23 cellular contexts compared by ENCODE assay signal in genomic region chr12:2187195-2187963, GRCh38.
"Had no signal": no experiment of that assay in that cellular context is flagged by ENCODE, and none has a peak within 500 bp of the region (broad histone marks: within the 10 kb centered on the region; RNA-seq: fewer than 3 reads in every experiment).

No MANE protein-coding gene starts in this region.

- H3K27ac ChIP-seq: body of pancreas, cardiac muscle cell, hepatocyte, thyroid gland, VCaP had no signal

- H3K4me1 ChIP-seq: body of pancreas had no signal

- H3K27ac Mint-ChIP-seq: activated CD4-positive, alpha-beta T cell treated with anti-CD3 and anti-CD28 coated beads, Interleukin-2, amount 10 ng/mL, durations not matched to agents 7 days and 5 days; activated CD8-positive, alpha-beta memory T cell treated with anti-CD3 and anti-CD28 coated beads, Interleukin-2, amount 10 ng/mL, durations not matched to agents 7 days and 5 days; activated CD8-positive, alpha-beta T cell treated with anti-CD3 and anti-CD28 coated beads for 36 hours; activated naive CD8-positive, alpha-beta T cell treated with anti-CD3 and anti-CD28 coated beads, Interleukin-2, amount 50 U/mL, for 24 hours; immature natural killer cell; naive B cell; progenitor cell of endocrine pancreas; stimulated activated naive CD8-positive, alpha-beta T cell treated with anti-CD3 and anti-CD28 coated beads, Interleukin-15, Interleukin-2, amounts not matched to agents 100 ng/mL and 50 ng/mL, for 24 hours had no signal

- H3K4me2 ChIP-seq: hepatocyte had no signal

- H3K36me3 ChIP-seq: cardiac muscle cell, thyroid gland had no signal

- H3K27me3 Mint-ChIP-seq: activated CD8-positive, alpha-beta T cell treated with anti-CD3 and anti-CD28 coated beads for 36 hours had no signal

- H2AFZ ChIP-seq: hepatocyte had no signal

- H3K4me1 Mint-ChIP-seq: activated CD8-positive, alpha-beta memory T cell treated with anti-CD3 and anti-CD28 coated beads, Interleukin-2, amount 10 ng/mL, durations not matched to agents 7 days and 5 days; immature natural killer cell had no signal

- H3K9me3 Mint-ChIP-seq: activated CD4-positive, alpha-beta T cell treated with anti-CD3 and anti-CD28 coated beads, Interleukin-2, amount 10 ng/mL, durations not matched to agents 7 days and 5 days; activated CD8-positive, alpha-beta T cell treated with anti-CD3 and anti-CD28 coated beads for 36 hours; activated naive CD8-positive, alpha-beta T cell treated with anti-CD3 and anti-CD28 coated beads, Interleukin-2, amount 50 U/mL, for 24 hours; immature natural killer cell; stimulated activated naive CD8-positive, alpha-beta T cell treated with anti-CD3 and anti-CD28 coated beads, Interleukin-15, Interleukin-2, amounts not matched to agents 100 ng/mL and 50 ng/mL, for 24 hours had no signal

- H3K79me2 ChIP-seq: hepatocyte had no signal

- H3K9me3 ChIP-seq: body of pancreas, thyroid gland had no signal

- DNase-seq: activated CD4-positive, alpha-beta T cell treated with anti-CD3 and anti-CD28 coated beads, Interleukin-2, amount 10 ng/mL, durations not matched to agents 7 days and 5 days; activated CD4-positive, CD25-positive, alpha-beta regulatory T cell treated with anti-CD3 and anti-CD28 coated beads, Interleukin-2, amount 50 U/mL, for 72 hours; activated CD8-positive, alpha-beta memory T cell treated with anti-CD3 and anti-CD28 coated beads, Interleukin-2, amount 10 ng/mL, durations not matched to agents 7 days and 5 days; activated CD8-positive, alpha-beta T cell treated with anti-CD3 and anti-CD28 coated beads for 36 hours; activated gamma-delta T cell; activated naive CD4-positive, alpha-beta T cell treated with anti-CD3 and anti-CD28 coated beads, Interleukin-2, amount 50 U/mL, for 16 hours; activated naive CD8-positive, alpha-beta T cell treated with anti-CD3 and anti-CD28 coated beads, Interleukin-2, amount 50 U/mL, for 24 hours; activated T-cell treated with anti-CD3 and anti-CD28 coated beads for 4 hours; body of pancreas; foreskin fibroblast; immature natural killer cell; naive B cell; retina; stimulated activated CD4-positive, alpha-beta T cell treated with anti-CD3 and anti-CD28 coated beads, Interleukin-4, amount 100 ng/mL, for 4 hours; substantia nigra; thyroid gland had no signal

- H3K4me3 Mint-ChIP-seq: activated CD4-positive, alpha-beta T cell treated with anti-CD3 and anti-CD28 coated beads, Interleukin-2, amount 10 ng/mL, durations not matched to agents 7 days and 5 days; activated CD8-positive, alpha-beta memory T cell treated with anti-CD3 and anti-CD28 coated beads, Interleukin-2, amount 10 ng/mL, durations not matched to agents 7 days and 5 days; activated CD8-positive, alpha-beta T cell treated with anti-CD3 and anti-CD28 coated beads for 36 hours; activated naive CD8-positive, alpha-beta T cell treated with anti-CD3 and anti-CD28 coated beads, Interleukin-2, amount 50 U/mL, for 24 hours; immature natural killer cell; stimulated activated naive CD8-positive, alpha-beta T cell treated with anti-CD3 and anti-CD28 coated beads, Interleukin-15, Interleukin-2, amounts not matched to agents 100 ng/mL and 50 ng/mL, for 24 hours had no signal

- H3K4me3 ChIP-seq: body of pancreas, cardiac muscle cell, hepatocyte, lung, thyroid gland had no signal

- H3K36me3 Mint-ChIP-seq: activated CD8-positive, alpha-beta memory T cell treated with anti-CD3 and anti-CD28 coated beads, Interleukin-2, amount 10 ng/mL, durations not matched to agents 7 days and 5 days; immature natural killer cell; naive B cell had no signal

- ATAC-seq: activated CD8-positive, alpha-beta memory T cell treated with anti-CD3 and anti-CD28 coated beads, Interleukin-2, amount 10 ng/mL, durations not matched to agents 7 days and 5 days; activated CD8-positive, alpha-beta T cell treated with anti-CD3 and anti-CD28 coated beads for 36 hours; activated naive CD8-positive, alpha-beta T cell treated with anti-CD3 and anti-CD28 coated beads, Interleukin-2, amount 50 U/mL, for 24 hours; body of pancreas; left lobe of liver had no signal

- H3K27me3 ChIP-seq: body of pancreas, cardiac muscle cell, hepatocyte, thyroid gland had no signal
